Comparison of ENCODE assay signal across 12 cellular contexts in the genomic region with DNA sequence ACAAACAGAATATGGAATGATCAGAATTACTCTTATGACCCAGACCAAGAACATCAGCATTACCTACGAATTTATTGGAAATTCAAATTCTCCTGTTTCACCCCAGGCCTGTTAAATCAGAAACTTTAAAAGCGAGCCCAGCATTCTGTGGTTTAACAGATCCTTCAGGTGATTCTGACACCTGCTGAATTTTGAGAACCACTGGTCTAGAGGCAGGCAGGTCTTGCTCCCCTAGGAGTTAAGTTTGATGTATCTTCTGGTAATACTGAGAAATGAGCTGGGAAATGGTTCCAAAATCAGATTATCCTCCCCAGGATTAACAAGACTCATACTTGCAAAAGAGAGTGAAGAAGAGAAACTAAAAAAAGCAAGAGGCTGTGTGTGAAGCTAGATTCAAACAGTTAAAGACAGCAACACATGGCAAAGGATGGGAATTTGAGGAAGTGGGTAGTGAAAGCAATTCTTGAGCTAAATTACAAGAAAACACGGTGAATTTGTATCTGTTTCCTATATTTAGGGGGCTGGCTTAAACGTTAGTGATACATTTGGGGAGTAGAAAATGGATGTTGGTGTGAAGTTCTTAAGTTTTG.
DNase-seq lines count a peak whose midpoint lies in the region; ATAC-seq, FAIRE-seq and TF ChIP-seq lines count a peak whose summit lies in the region.
"Had no signal": no experiment of that assay in that cellular context is flagged by ENCODE, and none has a peak within 500 bp of the region (broad histone marks: within the 10 kb centered on the region; RNA-seq: fewer than 3 reads in every experiment).

No MANE protein-coding gene starts in this region.

- BruUV-seq in Caco-2 (replicated peaks; lab: Mats Ljungman, UMichigan): no TSS peak

- no peak overlapping the region for H3K4me3 Mint-ChIP-seq in Caco-2 (ENCODE audit: unreplicated experiment)

- no peaks in the 10 kb centered on the region for H3K27me3 Mint-ChIP-seq in Caco-2 (ENCODE audit: insufficient read depth, unreplicated experiment)

- POLR2A ChIA-PET in Caco-2 (lab: Charles Lee): no interaction called here

- H3K36me3 ChIP-seq in Caco-2 (ENCODE audit: control insufficient read depth, insufficient read depth, low read length) (no peaks in the 10 kb centered on the region; the same call in 1 of the 2 replicates), kidney (ENCODE audit: control insufficient read depth in 1 of 2, insufficient read depth in 2 of 2, low read length in 2 of 2) (peaks cover 7 to 24% of the 10 kb centered on the region in 2 donors)

- TF ChIP-seq CTCF in Caco-2 (IDR thresholded peaks at IDR 0.05; ENCODE audit: insufficient read depth in 1 of 2, low read depth in 1 of 2, low read length in 1 of 2, severe bottlenecking in 1 of 2, unreplicated experiment in 1 of 2): no peak
- no peak for TF ChIP-seq CTCF in NB4 (IDR thresholded peaks at IDR 0.05; ENCODE audit: low read depth, low read length)
- no peak for TF ChIP-seq CTCF in kidney (IDR thresholded peaks at IDR 0.05; ENCODE audit: borderline replicate concordance, extremely low read depth, insufficient read depth)

- H3K9ac ChIP-seq in kidney (ENCODE audit: low read length in 2 of 2): peak overlapping the region in 1 of 2 donors; percentile 31

- H3K4me3 ChIP-seq in Caco-2 (ENCODE audit: low read depth, low read length): no peak overlapping the region
- H3K4me3 ChIP-seq in NB4 (ENCODE audit: low read depth, low read length): no peak overlapping the region
- H3K4me3 ChIP-seq in kidney (ENCODE audit: low read length in 2 of 2): no peak overlapping the region
- H3K4me3 ChIP-seq: lung, suprapubic skin had no signal

- H3K36me3 Mint-ChIP-seq in Caco-2 (ENCODE audit: insufficient read depth, unreplicated experiment): peaks cover 84% of the 10 kb centered on the region

- CTCF ChIA-PET in Caco-2 (lab: Charles Lee): no interaction called here

- peaks cover 33% of the 10 kb centered on the region for H3K4me1 Mint-ChIP-seq in Caco-2 (ENCODE audit: low read depth, unreplicated experiment)

- H3K27ac ChIP-seq in kidney (ENCODE audit: low read depth in 2 of 2, low read length in 2 of 2): peak overlapping the region; percentile 19 to 54

- peak; percentile 53 for ATAC-seq in GM19438 (IDR thresholded peaks at IDR 0.05; ENCODE audit: low read depth, unreplicated experiment)
- no peak for ATAC-seq in GM19023 (IDR thresholded peaks at IDR 0.05; ENCODE audit: unreplicated experiment)

- no peak for FAIRE-seq in kidney (lab: Jason Lieb, UNC)
- FAIRE-seq: bronchial epithelial cell had no signal

- no peaks in the 10 kb centered on the region for H3K27me3 ChIP-seq in Caco-2 (replicated peaks; ENCODE audit: control insufficient read depth, insufficient read depth, low read length)
- H3K27me3 ChIP-seq: suprapubic skin had no signal

- peaks cover 57% of the 10 kb centered on the region for H3K4me1 ChIP-seq in Caco-2
- H3K4me1 ChIP-seq in kidney (ENCODE audit: control insufficient read depth in 1 of 2, insufficient read depth in 1 of 2, low read depth in 1 of 2, low read length in 2 of 2): peaks cover 28 to 31% of the 10 kb centered on the region in 2 donors

- no peaks in the 10 kb centered on the region for H3K9me3 Mint-ChIP-seq in Caco-2 (ENCODE audit: unreplicated experiment)

- H3K9me3 ChIP-seq in Caco-2: no peaks in the 10 kb centered on the region
- H3K9me3 ChIP-seq in kidney (ENCODE audit: control insufficient read depth in 1 of 2, low read length in 2 of 2): no peaks in the 10 kb centered on the region
- H3K9me3 ChIP-seq: suprapubic skin had no signal

- peak overlapping the region; percentile 13 for H3K27ac Mint-ChIP-seq in Caco-2 (ENCODE audit: unreplicated experiment)

- DNase-seq in Caco-2 (no peak), NB4 (ENCODE audit: low read depth) (peak; percentile 57), kidney (no peak), kidney tubule cell (ENCODE audit: low spot score) (no peak), NCI-H748 (lab: John Stamatoyannopoulos, UW; ENCODE audit: unreplicated experiment) (no peak)
- no peak for DNase-seq in stimulated activated CD8-positive, alpha-beta memory T cell treated with anti-CD3 and anti-CD28 coated beads, Interleukin-4, amount 100 ng/mL, for 48 hours
- DNase-seq: NCI-H345 had no signal

- no peak for TF ChIP-seq POLR2A in NB4 (IDR thresholded peaks at IDR 0.05; ENCODE audit: extremely low read depth, insufficient read length)

- intact Hi-C loops in Caco-2 (cut with micrococcal nuclease; ENCODE audit: unreplicated experiment) (no loop called here), kidney (cut with DNase I) (no loop called here)
